ENCODE assay signal across 2 cellular contexts in genomic region chr9:69763862-69764261, GRCh38.
TF ChIP-seq lines count a peak whose summit lies in the region.
"Not testable (repeated sequence)": the region's sequence is repeated elsewhere in the genome, so short reads cannot be mapped to it uniquely, and the experiment has no call there.

No MANE protein-coding gene starts in this region.

TF ChIP-seq in A549, 52 proteins besides CTCF, POLR2A, EP300 and RAD21:
- TF ChIP-seq, protein P1, sequence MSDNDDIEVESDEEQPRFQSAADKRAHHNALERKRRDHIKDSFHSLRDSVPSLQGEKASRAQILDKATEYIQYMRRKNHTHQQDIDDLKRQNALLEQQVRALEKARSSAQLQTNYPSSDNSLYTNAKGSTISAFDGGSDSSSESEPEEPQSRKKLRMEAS (IDR thresholded peaks at IDR 0.05): 0 out of 2 replicates have a peak, but pooled peaks have one; percentile 19
- TF ChIP-seq RARB (CRISPR knock-in tag; IDR thresholded peaks at IDR 0.05) (0 out of 2 replicates have a peak, but pooled peaks have one; percentile 62), FOSB (CRISPR knock-in tag; IDR thresholded peaks at IDR 0.05) (peak; percentile 95), FOXS1 (CRISPR knock-in tag; IDR thresholded peaks at IDR 0.05) (peak; percentile 99), HEYL (CRISPR knock-in tag; IDR thresholded peaks at IDR 0.05) (peak; percentile 98), EHF (CRISPR knock-in tag; IDR thresholded peaks at IDR 0.05) (peak; percentile 100), ZSCAN20 (CRISPR knock-in tag; IDR thresholded peaks at IDR 0.05) (peak; percentile 99), FOSL2 (CRISPR knock-in tag; IDR thresholded peaks at IDR 0.05) (peak; percentile 53), HOXA7 (CRISPR knock-in tag; IDR thresholded peaks at IDR 0.05) (peak; percentile 96), TP53 (CRISPR knock-in tag; IDR thresholded peaks at IDR 0.05) (peak; percentile 92), ZNF302 (CRISPR knock-in tag; IDR thresholded peaks at IDR 0.05) (peak; percentile 99), HOXB13 (CRISPR knock-in tag; IDR thresholded peaks at IDR 0.05; ENCODE audit: low read depth) (peak; percentile 99), HOXB5 (CRISPR knock-in tag; IDR thresholded peaks at IDR 0.05) (peak; percentile 99), NPAS2 (CRISPR knock-in tag; IDR thresholded peaks at IDR 0.05; ENCODE audit: borderline replicate concordance) (peak; percentile 73; the same call in 1 of the 2 replicates)
- TF ChIP-seq FOSL2 (IDR thresholded peaks at IDR 0.05): not testable (repeated sequence)
- TF ChIP-seq, protein P2, sequence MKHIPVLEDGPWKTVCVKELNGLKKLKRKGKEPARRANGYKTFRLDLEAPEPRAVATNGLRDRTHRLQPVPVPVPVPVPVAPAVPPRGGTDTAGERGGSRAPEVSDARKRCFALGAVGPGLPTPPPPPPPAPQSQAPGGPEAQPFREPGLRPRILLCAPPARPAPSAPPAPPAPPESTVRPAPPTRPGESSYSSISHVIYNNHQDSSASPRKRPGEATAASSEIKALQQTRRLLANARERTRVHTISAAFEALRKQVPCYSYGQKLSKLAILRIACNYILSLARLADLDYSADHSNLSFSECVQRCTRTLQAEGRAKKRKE (CRISPR knock-in tag; IDR thresholded peaks at IDR 0.05; ENCODE audit: low read depth): peak; percentile 96
- TF ChIP-seq, protein P3, sequence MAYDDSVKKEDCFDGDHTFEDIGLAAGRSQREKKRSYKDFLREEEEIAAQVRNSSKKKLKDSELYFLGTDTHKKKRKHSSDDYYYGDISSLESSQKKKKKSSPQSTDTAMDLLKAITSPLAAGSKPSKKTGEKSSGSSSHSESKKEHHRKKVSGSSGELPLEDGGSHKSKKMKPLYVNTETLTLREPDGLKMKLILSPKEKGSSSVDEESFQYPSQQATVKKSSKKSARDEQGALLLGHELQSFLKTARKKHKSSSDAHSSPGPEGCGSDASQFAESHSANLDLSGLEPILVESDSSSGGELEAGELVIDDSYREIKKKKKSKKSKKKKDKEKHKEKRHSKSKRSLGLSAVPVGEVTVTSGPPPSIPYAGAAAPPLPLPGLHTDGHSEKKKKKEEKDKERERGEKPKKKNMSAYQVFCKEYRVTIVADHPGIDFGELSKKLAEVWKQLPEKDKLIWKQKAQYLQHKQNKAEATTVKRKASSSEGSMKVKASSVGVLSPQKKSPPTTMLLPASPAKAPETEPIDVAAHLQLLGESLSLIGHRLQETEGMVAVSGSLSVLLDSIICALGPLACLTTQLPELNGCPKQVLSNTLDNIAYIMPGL (CRISPR knock-in tag; IDR thresholded peaks at IDR 0.05; ENCODE audit: borderline replicate concordance): peak; percentile 98

TF ChIP-seq in GM23338, 12 proteins besides CTCF, POLR2A, EP300 and RAD21:
- TF ChIP-seq CREB1 (CRISPR knock-in tag; IDR thresholded peaks at IDR 0.05; ENCODE audit: low read depth): 0 out of 2 replicates have a peak, but pooled peaks have one; percentile 26
TF ChIP-seq in GM23338: peak in this region for 1; not testable (repeated sequence) for 11.
